In genomic region chr6:132009175-132009574, GRCh38 we compare ENCODE assay signal across 1 cellular context.
TF ChIP-seq lines count a peak whose summit lies in the region.

No MANE protein-coding gene starts in this region.

TF ChIP-seq in HepG2, 621 proteins besides CTCF, POLR2A, EP300 and RAD21:
- TF ChIP-seq ZNF18 (CRISPR knock-in tag; IDR thresholded peaks at IDR 0.05; ENCODE audit: insufficient replicate concordance) (no peak), ZNF564 (CRISPR knock-in tag; IDR thresholded peaks at IDR 0.05) (peak; percentile 96)
TF ChIP-seq in HepG2: peak in this region for 1.
